Comparison of ENCODE assay signal across 15 cellular contexts in the genomic region with DNA sequence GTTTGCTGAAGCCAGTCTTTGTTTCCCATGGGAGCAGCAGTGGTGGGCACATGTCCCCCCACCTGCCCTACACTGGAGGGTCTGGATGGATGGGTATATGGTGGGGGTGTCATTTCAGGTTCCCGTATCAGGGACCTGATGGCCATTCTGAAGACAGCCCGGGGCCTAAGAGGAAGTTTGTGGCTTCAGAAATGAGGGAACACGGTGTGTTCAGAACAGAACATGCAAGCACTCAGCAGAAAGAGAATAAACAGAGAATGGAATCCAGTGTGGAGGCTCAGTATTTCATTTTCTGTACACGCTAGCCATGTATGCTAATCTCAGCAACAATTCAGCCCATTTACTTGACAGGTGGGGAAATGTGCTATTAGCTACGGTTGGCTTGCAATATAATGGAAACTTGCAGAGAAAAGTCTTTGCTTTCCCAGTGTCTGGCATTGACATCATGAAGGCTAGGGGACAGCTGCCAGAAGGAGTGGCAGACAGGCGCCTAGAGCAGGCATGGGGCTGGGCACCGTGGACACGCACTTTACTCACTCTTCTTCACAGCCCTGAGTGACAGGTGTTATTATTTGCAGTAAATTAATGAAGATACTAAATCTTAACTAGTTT.
A peak's percentile ranks its signal among the peaks of the same experiment; 100 is the strongest.
DNase-seq lines count a peak whose midpoint lies in the region; ATAC-seq and TF ChIP-seq lines count a peak whose summit lies in the region.
"Had no signal": no experiment of that assay in that cellular context is flagged by ENCODE, and none has a peak within 500 bp of the region (broad histone marks: within the 10 kb centered on the region; RNA-seq: fewer than 3 reads in every experiment).

No MANE protein-coding gene starts in this region.

- no peaks in the 10 kb centered on the region for H3K9me3 ChIP-seq in spleen
- H3K9me3 ChIP-seq in HAP-1: no peaks in the 10 kb centered on the region
- H3K9me3 ChIP-seq: colonic mucosa, pancreas had no signal

- H3K27me3 Mint-ChIP-seq in activated T-cell treated with anti-CD3 and anti-CD28 coated beads, Interleukin-2, amount 50 U/mL, for 4 hours (ENCODE audit: low read depth): no peaks in the 10 kb centered on the region
- H3K27me3 Mint-ChIP-seq in activated T-cell treated with anti-CD3 and anti-CD28 coated beads, Interleukin-2, amount 50 U/mL, for 72 hours (ENCODE audit: low read depth): no peaks in the 10 kb centered on the region
- H3K27me3 Mint-ChIP-seq: stimulated activated naive CD8-positive, alpha-beta T cell treated with anti-CD3 and anti-CD28 coated beads, Interleukin-15, Interleukin-2, amounts not matched to agents 100 ng/mL and 50 ng/mL, for 24 hours had no signal

- no peak for TF ChIP-seq CTCF in spleen (IDR thresholded peaks at IDR 0.05 in 8 of 11, conservative IDR thresholded peaks at IDR 0.05 in 3 of 11)

- peaks cover 15% of the 10 kb centered on the region for H3K36me3 Mint-ChIP-seq in activated T-cell treated with anti-CD3 and anti-CD28 coated beads, Interleukin-2, amount 50 U/mL, for 4 hours (ENCODE audit: insufficient read depth)
- peaks cover 6% of the 10 kb centered on the region in 2 donors for H3K36me3 Mint-ChIP-seq in activated T-cell treated with anti-CD3 and anti-CD28 coated beads, Interleukin-2, amount 50 U/mL, for 72 hours (ENCODE audit: insufficient read depth in 2 of 2)

- intact Hi-C loops in spleen (cut with DNase I; ENCODE audit: low total_unique reads): no loop called here

- no peaks in the 10 kb centered on the region for H3K36me3 ChIP-seq in spleen
- no peaks in the 10 kb centered on the region for H3K36me3 ChIP-seq in HAP-1 (replicated peaks)
- H3K36me3 ChIP-seq: colonic mucosa, pancreas had no signal

- ATAC-seq in activated T-cell treated with anti-CD3 and anti-CD28 coated beads, Interleukin-2, amount 50 U/mL, for 4 hours: no peak
- ATAC-seq in HG03095 (IDR thresholded peaks at IDR 0.05; ENCODE audit: unreplicated experiment): peak; percentile 47
- no peak for ATAC-seq in activated T-cell treated with anti-CD3 and anti-CD28 coated beads, Interleukin-2, amount 50 U/mL, for 72 hours (replicated peaks in 1 of 2)
- ATAC-seq: foreskin keratinocyte, left cardiac atrium had no signal

- H3K27ac Mint-ChIP-seq in activated T-cell treated with anti-CD3 and anti-CD28 coated beads, Interleukin-2, amount 50 U/mL, for 72 hours: peak overlapping the region; percentile 23
- H3K27ac Mint-ChIP-seq: stimulated activated naive CD8-positive, alpha-beta T cell treated with anti-CD3 and anti-CD28 coated beads, Interleukin-15, Interleukin-2, amounts not matched to agents 100 ng/mL and 50 ng/mL, for 24 hours had no signal

- H3K4me3 Mint-ChIP-seq in activated T-cell treated with anti-CD3 and anti-CD28 coated beads, Interleukin-2, amount 50 U/mL, for 4 hours: peak overlapping the region; percentile 88
- peak overlapping the region; percentile 92 to 98 for H3K4me3 Mint-ChIP-seq in activated T-cell treated with anti-CD3 and anti-CD28 coated beads, Interleukin-2, amount 50 U/mL, for 72 hours

- H3K9me3 Mint-ChIP-seq in activated T-cell treated with anti-CD3 and anti-CD28 coated beads, Interleukin-2, amount 50 U/mL, for 4 hours: no peaks in the 10 kb centered on the region
- no peaks in the 10 kb centered on the region for H3K9me3 Mint-ChIP-seq in activated T-cell treated with anti-CD3 and anti-CD28 coated beads, Interleukin-2, amount 50 U/mL, for 72 hours
- H3K9me3 Mint-ChIP-seq: stimulated activated naive CD8-positive, alpha-beta T cell treated with anti-CD3 and anti-CD28 coated beads, Interleukin-15, Interleukin-2, amounts not matched to agents 100 ng/mL and 50 ng/mL, for 24 hours had no signal

- 42 to 63% (median 56%) methylated on average over 8 of the region's 8 CpGs for WGBS in spleen, 5 donors

- peaks cover 72% of the 10 kb centered on the region for H3K4me1 Mint-ChIP-seq in activated T-cell treated with anti-CD3 and anti-CD28 coated beads, Interleukin-2, amount 50 U/mL, for 4 hours (ENCODE audit: low read depth)
- peaks cover 91% of the 10 kb centered on the region for H3K4me1 Mint-ChIP-seq in activated T-cell treated with anti-CD3 and anti-CD28 coated beads, Interleukin-2, amount 50 U/mL, for 72 hours (ENCODE audit: low read depth)

- no peak for DNase-seq in activated T-cell treated with anti-CD3 and anti-CD28 coated beads, Interleukin-2, amount 50 U/mL, for 4 hours
- DNase-seq in activated T-cell treated with anti-CD3 and anti-CD28 coated beads for 4 hours (no peak), spleen (no peak), amniotic stem cell (lab: John Stamatoyannopoulos, UW) (no peak), HAP-1 (ENCODE audit: low spot score in 2 of 2) (no peak), GOT3 (lab: John Stamatoyannopoulos, UW) (no peak)
- DNase-seq in activated T-cell treated with anti-CD3 and anti-CD28 coated beads, Interleukin-2, amount 50 U/mL, for 72 hours: no peak
- DNase-seq: activated gamma-delta T cell treated with Interleukin-2 at 50 U/mL for 16 hours, colonic mucosa, foreskin keratinocyte, left cardiac atrium, NCI-H2029, pancreas had no signal

- no peaks in the 10 kb centered on the region for H3K27me3 ChIP-seq in spleen (replicated peaks in 1 of 7)
- H3K27me3 ChIP-seq in HAP-1 (ENCODE audit: low read depth): 0 out of 2 replicates have a peak, but pooled peaks cover 3% of the 10 kb centered on the region
- H3K27me3 ChIP-seq: colonic mucosa, foreskin keratinocyte, pancreas had no signal

- peak overlapping the region in 6 of 8 donors; percentile 29 to 86 (median 70) for H3K27ac ChIP-seq in spleen
- H3K27ac ChIP-seq: colonic mucosa, foreskin keratinocyte, pancreas had no signal

- no peak for TF ChIP-seq POLR2A in spleen (IDR thresholded peaks at IDR 0.05)

- H3K4me1 ChIP-seq in spleen (peaks cover 12 to 91% (median 69%) of the 10 kb centered on the region in 6 donors), HAP-1 (no peaks in the 10 kb centered on the region)
- H3K4me1 ChIP-seq: colonic mucosa, foreskin keratinocyte, pancreas had no signal

- in situ Hi-C loops in HAP-1 (cut with MboI; ENCODE audit: low sequenced_read_pairs): no loop called here

- H3K4me3 ChIP-seq in spleen: peak overlapping the region in 1 of 8 donors; percentile 49
- H3K4me3 ChIP-seq in HAP-1: no peak overlapping the region
- H3K4me3 ChIP-seq: colonic mucosa, pancreas had no signal
